15 cellular contexts compared by ENCODE assay signal in the genomic region with DNA sequence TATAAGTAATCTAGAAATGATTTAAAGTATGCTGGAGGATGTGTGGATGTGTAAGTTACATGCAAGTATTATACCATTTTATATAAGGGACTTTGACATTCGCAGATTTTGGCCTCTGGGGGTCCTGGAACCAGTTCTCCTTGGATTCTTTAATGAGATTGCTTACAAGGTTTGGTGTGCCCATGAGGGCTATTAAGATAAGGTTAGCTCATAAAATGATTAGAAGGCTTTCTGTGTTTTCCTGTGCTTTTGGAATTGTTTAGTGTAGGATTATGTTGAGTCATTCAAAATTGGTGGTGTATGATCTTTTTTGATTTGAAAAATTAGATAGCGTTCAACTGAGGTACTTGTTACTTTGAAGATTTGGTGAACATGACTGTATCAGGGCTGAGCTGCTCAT. TPM values are rescaled to one million over a fixed set of nuclear protein-coding genes. Genes with fewer than 3 reads are reported as not detected.
A peak's percentile ranks its signal among the peaks of the same experiment; 100 is the strongest.
DNase-seq lines count a peak whose midpoint lies in the region; ATAC-seq, FAIRE-seq and TF ChIP-seq lines count a peak whose summit lies in the region.
"Had no signal": no experiment of that assay in that cellular context is flagged by ENCODE, and none has a peak within 500 bp of the region (broad histone marks: within the 10 kb centered on the region; RNA-seq: fewer than 3 reads in every experiment).

No MANE protein-coding gene starts in this region.

- peaks cover 96% of the 10 kb centered on the region for H3K79me2 ChIP-seq in GM23248 (ENCODE audit: insufficient read depth)

- peaks cover 0 to 2% (median 0%) of the 10 kb centered on the region in 7 donors for H3K9me3 Mint-ChIP-seq in CD4-positive, CD25-positive, alpha-beta regulatory T cell
- H3K9me3 Mint-ChIP-seq in activated CD8-positive, alpha-beta T cell treated with anti-CD3 and anti-CD28 coated beads, Interleukin-2, amount 10 ng/mL, durations not matched to agents 7 days and 5 days (ENCODE audit: insufficient read depth) = no peaks in the 10 kb centered on the region
- H3K9me3 Mint-ChIP-seq: stimulated activated naive B cell treated with anti-CD40 and anti-IgM and Interleukin-4, amounts not matched to agents 10 μg/mL and 1 μg/mL and 100 μg/mL, for 72 hours had no signal

- H3K27me3 Mint-ChIP-seq in CD4-positive, CD25-positive, alpha-beta regulatory T cell = peaks cover 8% of the 10 kb centered on the region
- H3K27me3 Mint-ChIP-seq in activated CD8-positive, alpha-beta T cell treated with anti-CD3 and anti-CD28 coated beads, Interleukin-2, amount 10 ng/mL, durations not matched to agents 7 days and 5 days (ENCODE audit: low read depth) = no peaks in the 10 kb centered on the region
- H3K27me3 Mint-ChIP-seq: stimulated activated naive B cell treated with anti-CD40 and anti-IgM and Interleukin-4, amounts not matched to agents 10 μg/mL and 1 μg/mL and 100 μg/mL, for 72 hours had no signal

- H2BK120ac ChIP-seq in mesenchymal stem cell (ENCODE audit: low read depth, low read length) = no peak overlapping the region

- H3K4me2 ChIP-seq in GM23248 (ENCODE audit: unreplicated experiment) (peak overlapping the region; percentile 84), mesenchymal stem cell (ENCODE audit: low read length, poor library complexity, severe bottlenecking) (no peak overlapping the region)

- ATAC-seq in CD4-positive, CD25-positive, alpha-beta regulatory T cell (ENCODE audit: low read depth in 2 of 2) = no peak
- ATAC-seq in activated CD8-positive, alpha-beta T cell treated with anti-CD3 and anti-CD28 coated beads, Interleukin-2, amount 10 ng/mL, durations not matched to agents 7 days and 5 days = no peak
- no peak for ATAC-seq in GM19324 (IDR thresholded peaks at IDR 0.05; ENCODE audit: low FRiP score, unreplicated experiment)
- ATAC-seq: stimulated activated naive B cell treated with anti-CD40 and anti-IgM and Interleukin-4, amounts not matched to agents 10 μg/mL and 1 μg/mL and 100 μg/mL, for 72 hours had no signal

- H3K9me2 ChIP-seq in GM23248 (ENCODE audit: insufficient read depth) = no peaks in the 10 kb centered on the region

- DNase-seq in CD4-positive, CD25-positive, alpha-beta regulatory T cell = no peak
- DNase-seq in GM23248 (no peak), mesenchymal stem cell (no peak), NCI-H1092 treated with DMSO at 0.1 percent for 48 hours (lab: John Stamatoyannopoulos, UW) (no peak), GM12891 (ENCODE audit: insufficient read length, low spot score) (no peak), NCI-H1417 treated with DMSO at 0.1 percent for 48 hours (lab: John Stamatoyannopoulos, UW) (no peak)
- no peak for DNase-seq in activated CD8-positive, alpha-beta T cell treated with anti-CD3 and anti-CD28 coated beads, Interleukin-2, amount 10 ng/mL, durations not matched to agents 7 days and 5 days
- DNase-seq: left ventricle myocardium superior; NCI-H1694; NCI-H526 treated with DMSO at 0.1 percent for 48 hours; stimulated activated naive B cell treated with anti-CD40 and anti-IgM and Interleukin-4, amounts not matched to agents 10 μg/mL and 1 μg/mL and 100 μg/mL, for 72 hours; T1000 had no signal

- CTCF ChIA-PET in activated CD8-positive, alpha-beta T cell treated with anti-CD3 and anti-CD28 coated beads, Interleukin-2, amount 10 ng/mL, durations not matched to agents 7 days and 5 days (lab: Charles Lee) = no interaction called here

- no peaks in the 10 kb centered on the region for H3K9me3 ChIP-seq in CD4-positive, CD25-positive, alpha-beta regulatory T cell (ENCODE audit: control insufficient read depth in 2 of 2, low read length in 2 of 2)
- no peaks in the 10 kb centered on the region for H3K9me3 ChIP-seq in GM23248 (ENCODE audit: low read depth)
- no peaks in the 10 kb centered on the region for H3K9me3 ChIP-seq in mesenchymal stem cell (ENCODE audit: control insufficient read depth, low read length)
- H3K9me3 ChIP-seq: esophagus muscularis mucosa had no signal

- peak overlapping the region; percentile 42 to 92 (median 62) for H3K4me3 Mint-ChIP-seq in CD4-positive, CD25-positive, alpha-beta regulatory T cell
- peak overlapping the region; percentile 39 for H3K4me3 Mint-ChIP-seq in activated CD8-positive, alpha-beta T cell treated with anti-CD3 and anti-CD28 coated beads, Interleukin-2, amount 10 ng/mL, durations not matched to agents 7 days and 5 days

- H4K91ac ChIP-seq in mesenchymal stem cell (ENCODE audit: low read length) = no peak overlapping the region

- H3K4me1 ChIP-seq in CD4-positive, CD25-positive, alpha-beta regulatory T cell (ENCODE audit: control insufficient read depth, insufficient read depth, low read length, poor library complexity, severe bottlenecking) = peaks cover 70% of the 10 kb centered on the region
- H3K4me1 ChIP-seq in GM23248 (ENCODE audit: insufficient read depth) = peaks cover 17% of the 10 kb centered on the region
- peaks cover 2% of the 10 kb centered on the region for H3K4me1 ChIP-seq in mesenchymal stem cell (ENCODE audit: control insufficient read depth, insufficient read depth, low read depth, low read length)

- H2AFZ ChIP-seq in GM23248 = no peak overlapping the region
- H2AFZ ChIP-seq in mesenchymal stem cell (ENCODE audit: low read depth, low read length) = no peak overlapping the region

- H2AK5ac ChIP-seq in mesenchymal stem cell (ENCODE audit: low read length, severe bottlenecking) = no peak overlapping the region

- H3K27ac Mint-ChIP-seq in CD4-positive, CD25-positive, alpha-beta regulatory T cell = peak overlapping the region; percentile 28 to 49 (median 37)
- H3K27ac Mint-ChIP-seq in activated CD8-positive, alpha-beta T cell treated with anti-CD3 and anti-CD28 coated beads, Interleukin-2, amount 10 ng/mL, durations not matched to agents 7 days and 5 days = peak overlapping the region; percentile 54
- H3K27ac Mint-ChIP-seq: stimulated activated naive B cell treated with anti-CD40 and anti-IgM and Interleukin-4, amounts not matched to agents 10 μg/mL and 1 μg/mL and 100 μg/mL, for 72 hours had no signal

- H3K14ac ChIP-seq in mesenchymal stem cell (ENCODE audit: low read length in 2 of 2) = no peak overlapping the region

- H3K36me3 ChIP-seq in CD4-positive, CD25-positive, alpha-beta regulatory T cell (ENCODE audit: control insufficient read depth, insufficient read depth, low read length) = no peaks in the 10 kb centered on the region
- H3K36me3 ChIP-seq in GM23248 (ENCODE audit: low read depth) (no peaks in the 10 kb centered on the region), mesenchymal stem cell (ENCODE audit: control insufficient read depth in 1 of 2, insufficient read depth in 2 of 2, low read depth in 1 of 2, low read length in 2 of 2) (no peaks in the 10 kb centered on the region)
- H3K36me3 ChIP-seq: esophagus muscularis mucosa had no signal

- no peak overlapping the region for H2BK5ac ChIP-seq in mesenchymal stem cell (ENCODE audit: low read depth, low read length, poor library complexity, severe bottlenecking)

- H3K36me3 Mint-ChIP-seq in CD4-positive, CD25-positive, alpha-beta regulatory T cell = peaks cover 9% of the 10 kb centered on the region
- H3K36me3 Mint-ChIP-seq in activated CD8-positive, alpha-beta T cell treated with anti-CD3 and anti-CD28 coated beads, Interleukin-2, amount 10 ng/mL, durations not matched to agents 7 days and 5 days (ENCODE audit: low read depth) = peaks cover 27% of the 10 kb centered on the region

- H3K4me1 Mint-ChIP-seq in CD4-positive, CD25-positive, alpha-beta regulatory T cell = peaks cover 56 to 92% (median 78%) of the 10 kb centered on the region in 4 donors
- peaks cover 65% of the 10 kb centered on the region for H3K4me1 Mint-ChIP-seq in activated CD8-positive, alpha-beta T cell treated with anti-CD3 and anti-CD28 coated beads, Interleukin-2, amount 10 ng/mL, durations not matched to agents 7 days and 5 days (ENCODE audit: low read depth)

- POLR2A ChIA-PET in activated CD8-positive, alpha-beta T cell treated with anti-CD3 and anti-CD28 coated beads, Interleukin-2, amount 10 ng/mL, durations not matched to agents 7 days and 5 days (lab: Charles Lee) = no interaction called here

- in situ Hi-C loops in GM23248 (cut with MboI) = no loop called here

- H3K27ac ChIP-seq in CD4-positive, CD25-positive, alpha-beta regulatory T cell (ENCODE audit: insufficient read depth, low read length, poor library complexity, severe bottlenecking) = peak overlapping the region; percentile 82
- no peak overlapping the region for H3K27ac ChIP-seq in GM23248
- no peak overlapping the region for H3K27ac ChIP-seq in mesenchymal stem cell (ENCODE audit: low read length, poor library complexity, severe bottlenecking)
- H3K27ac ChIP-seq: esophagus muscularis mucosa, RWPE1 had no signal

- no peak overlapping the region for H2BK15ac ChIP-seq in mesenchymal stem cell (ENCODE audit: low read depth, poor library complexity, severe bottlenecking)

- no peak overlapping the region for H2BK12ac ChIP-seq in mesenchymal stem cell (ENCODE audit: low read length in 2 of 2)

- H3F3A ChIP-seq in GM23248 (ENCODE audit: insufficient read depth) = peaks cover 11% of the 10 kb centered on the region

- no peak overlapping the region for H3K23ac ChIP-seq in mesenchymal stem cell (ENCODE audit: low read length in 2 of 2)

- H3K27me3 ChIP-seq in CD4-positive, CD25-positive, alpha-beta regulatory T cell (ENCODE audit: control insufficient read depth, insufficient read depth, low read length) = no peaks in the 10 kb centered on the region
- H3K27me3 ChIP-seq in GM23248 (replicated peaks; ENCODE audit: insufficient read depth) = no peaks in the 10 kb centered on the region
- no peaks in the 10 kb centered on the region for H3K27me3 ChIP-seq in mesenchymal stem cell (ENCODE audit: control insufficient read depth in 1 of 2, insufficient read depth in 1 of 2, low read length in 2 of 2)
- H3K27me3 ChIP-seq: esophagus muscularis mucosa had no signal

- H3K4me3 ChIP-seq in CD4-positive, CD25-positive, alpha-beta regulatory T cell (ENCODE audit: low read depth, low read length) = peak overlapping the region; percentile 45
- no peak overlapping the region for H3K4me3 ChIP-seq in GM23248
- H3K4me3 ChIP-seq in mesenchymal stem cell (ENCODE audit: insufficient read depth in 1 of 2, low read depth in 1 of 2, low read length in 2 of 2) = peak overlapping the region in 1 of 2 experiments; percentile 67
- H3K4me3 ChIP-seq: esophagus muscularis mucosa had no signal

- H4K8ac ChIP-seq in mesenchymal stem cell (ENCODE audit: low read length) = no peak overlapping the region

- no peak for TF ChIP-seq POLR2A in GM12891 (IDR thresholded peaks at IDR 0.05; ENCODE audit: low read depth, low read length)

- 0 out of 2 replicates have a peak, but pooled peaks cover 8% of the 10 kb centered on the region for H4K20me1 ChIP-seq in GM23248 (ENCODE audit: insufficient read depth)

- H3K4ac ChIP-seq in mesenchymal stem cell (ENCODE audit: low read depth in 1 of 2, low read length in 2 of 2) = no peak overlapping the region

- H3K18ac ChIP-seq in mesenchymal stem cell (ENCODE audit: low read depth in 1 of 2, low read length in 2 of 2) = no peak overlapping the region

- no peak overlapping the region for H3K9ac ChIP-seq in GM23248
- H3K9ac ChIP-seq in mesenchymal stem cell (ENCODE audit: low read length) = peak overlapping the region; percentile 59

- WGBS in GM23248 (ENCODE audit: low coverage in 1 of 2, low lambda C conversion rate in 2 of 2, missing lambda C conversion rate in 2 of 2), 2 experiments = 98 to 100% methylated on average over 2 of the region's 2 CpGs
- 61% methylated on average over 2 of the region's 2 CpGs for WGBS in mesenchymal stem cell

- H3K79me1 ChIP-seq in mesenchymal stem cell (replicated peaks; ENCODE audit: low read length, poor library complexity, severe bottlenecking) = no peaks in the 10 kb centered on the region

- no peak for FAIRE-seq in GM12891 (lab: Jason Lieb, UNC)

RNA-seq across cellular contexts. Expression of gene USP25, which starts 5.6 kb away (rescaled TPM):
- total RNA-seq in CD4-positive, CD25-positive, alpha-beta regulatory T cell = 64.6 TPM
- 10 to 100 TPM in 2 of 4 donors, 1 to 10 TPM in 2; 6.6 to 12.9 (median 9.6) TPM for polyA plus RNA-seq in CD4-positive, CD25-positive, alpha-beta regulatory T cell
- 36.0 and 41.5 TPM in 2 replicates for total RNA-seq in GM23248 (2014; rRNA removed; shearing (Covaris generic))
- 5.8 and 8.0 TPM in 2 replicates for polyA plus RNA-seq in GM23248 (2016; fragmentation: Nextera tagmentation; extraction: Ambion mirVana)
- total RNA-seq in activated CD8-positive, alpha-beta T cell treated with anti-CD3 and anti-CD28 coated beads, Interleukin-2, amount 10 ng/mL, durations not matched to agents 7 days and 5 days = 10 to 100 TPM; 51.1 to 54.2 TPM
- polyA plus RNA-seq in mesenchymal stem cell (2013, experiment 1 of 2) = 24.1 TPM
- 25.0 TPM for polyA plus RNA-seq in mesenchymal stem cell (2013, experiment 2 of 2)
- polyA plus RNA-seq in GM12891 (2012; ENCODE audit: low read depth, missing spikeins) = 9.1 TPM
